Comparison of ENCODE assay signal across 8 cellular contexts in the genomic region with DNA sequence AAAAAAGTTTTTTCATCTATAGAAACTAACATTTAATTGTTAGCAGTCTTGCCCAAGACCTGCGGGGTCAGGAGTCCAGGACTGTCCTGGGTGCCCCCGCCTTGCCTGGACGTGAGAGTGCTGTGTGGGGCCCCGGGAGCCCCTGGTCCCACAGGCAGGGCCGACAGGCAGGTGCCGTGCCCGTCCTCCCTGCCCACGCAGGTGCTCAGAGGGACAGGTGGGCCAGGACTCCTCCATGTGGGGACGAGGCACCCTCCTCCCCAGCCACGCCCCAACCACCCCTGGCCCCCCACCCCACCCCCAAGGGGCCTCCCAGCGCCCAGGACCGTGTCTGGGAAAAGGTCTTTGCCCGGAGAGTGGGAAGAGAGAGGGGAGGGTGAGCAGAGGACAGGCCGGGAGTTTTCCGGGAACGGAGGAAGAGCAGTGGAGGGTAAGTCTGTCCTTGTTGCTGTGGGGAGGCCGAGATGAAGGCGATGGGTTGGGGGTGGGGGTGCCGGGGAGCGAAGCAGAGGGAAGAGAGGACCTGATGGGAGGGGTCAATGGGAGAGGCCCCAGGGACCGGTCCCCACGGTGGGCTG. TPM values are rescaled to one million over a fixed set of nuclear protein-coding genes. Genes with fewer than 3 reads are reported as not detected.
A peak's percentile ranks its signal among the peaks of the same experiment; 100 is the strongest.
DNase-seq lines count a peak whose midpoint lies in the region; ATAC-seq, FAIRE-seq and TF ChIP-seq lines count a peak whose summit lies in the region.

No MANE protein-coding gene starts in this region.

- TF ChIP-seq POLR2A in vagina (IDR thresholded peaks at IDR 0.05) = no peak

- H3K36me3 ChIP-seq in lung (ENCODE audit: control insufficient read depth in 2 of 2, insufficient read depth in 2 of 2, low read length in 2 of 2) (no peaks in the 10 kb centered on the region), vagina (no peaks in the 10 kb centered on the region)

- H3K9me3 ChIP-seq in lung (ENCODE audit: control insufficient read depth in 2 of 2, insufficient read depth in 1 of 2, low read length in 1 of 2) = no peaks in the 10 kb centered on the region
- H3K9me3 ChIP-seq in vagina = no peaks in the 10 kb centered on the region

- H3K27ac ChIP-seq in lung (ENCODE audit: low read depth in 1 of 2, low read length in 1 of 2) = peak overlapping the region; percentile 88 to 90
- peak overlapping the region; percentile 69 for H3K27ac ChIP-seq in vagina

- TF ChIP-seq CTCF in brain (conservative IDR thresholded peaks at IDR 0.05) (no peak), lung (IDR thresholded peaks at IDR 0.05; ENCODE audit: control extremely low read depth, extremely low read depth) (no peak), vagina (IDR thresholded peaks at IDR 0.05) (no peak)

- no peaks in the 10 kb centered on the region for H3K27me3 ChIP-seq in lung (ENCODE audit: control insufficient read depth, insufficient read depth)
- H3K27me3 ChIP-seq in vagina = no peaks in the 10 kb centered on the region

- H3K4me1 ChIP-seq in lung (ENCODE audit: control insufficient read depth in 2 of 2, insufficient read depth in 2 of 2, low read length in 2 of 2) = peaks cover 2 to 8% of the 10 kb centered on the region in 2 donors
- H3K4me1 ChIP-seq in vagina = peaks cover 57% of the 10 kb centered on the region

- H3K4me1 Mint-ChIP-seq in activated naive CD4-positive, alpha-beta T cell treated with anti-CD3 and anti-CD28 coated beads, Interleukin-2, amount 50 U/mL, for 24 hours = peaks cover 4% of the 10 kb centered on the region
- H3K4me1 Mint-ChIP-seq in brain = peaks cover 21% of the 10 kb centered on the region

- H3K27ac Mint-ChIP-seq in activated naive CD4-positive, alpha-beta T cell treated with anti-CD3 and anti-CD28 coated beads, Interleukin-2, amount 50 U/mL, for 24 hours = no peak overlapping the region
- peak overlapping the region; percentile 67 to 96 (median 91) for H3K27ac Mint-ChIP-seq in brain

- ATAC-seq in lung (ENCODE audit: insufficient read depth, low FRiP score) = no peak
- ATAC-seq in HG03095 (IDR thresholded peaks at IDR 0.05; ENCODE audit: unreplicated experiment) = no peak

- no peaks in the 10 kb centered on the region for H3K27me3 Mint-ChIP-seq in activated naive CD4-positive, alpha-beta T cell treated with anti-CD3 and anti-CD28 coated beads, Interleukin-2, amount 50 U/mL, for 24 hours
- H3K27me3 Mint-ChIP-seq in brain = peaks cover 3% of the 10 kb centered on the region

- H3K36me3 Mint-ChIP-seq in activated naive CD4-positive, alpha-beta T cell treated with anti-CD3 and anti-CD28 coated beads, Interleukin-2, amount 50 U/mL, for 24 hours = no peaks in the 10 kb centered on the region
- no peaks in the 10 kb centered on the region for H3K36me3 Mint-ChIP-seq in brain

- H3K9me3 Mint-ChIP-seq in activated naive CD4-positive, alpha-beta T cell treated with anti-CD3 and anti-CD28 coated beads, Interleukin-2, amount 50 U/mL, for 24 hours = no peaks in the 10 kb centered on the region
- peaks cover 0 to 3% (median 0%) of the 10 kb centered on the region in 5 experiments for H3K9me3 Mint-ChIP-seq in brain

- peak overlapping the region; percentile 81 for H3K4me3 Mint-ChIP-seq in activated naive CD4-positive, alpha-beta T cell treated with anti-CD3 and anti-CD28 coated beads, Interleukin-2, amount 50 U/mL, for 24 hours
- H3K4me3 Mint-ChIP-seq in brain = peak overlapping the region; percentile 84 to 90 (median 88)

- H3K4me3 ChIP-seq in lung (peak overlapping the region; percentile 64), vagina (peak overlapping the region; percentile 54 to 62)

- FAIRE-seq in GM19239 (lab: Jason Lieb, UNC) = no peak

- 14 to 16% methylated on average over 19 to 22 of the region's 22 CpGs for WGBS in lung, 2 donors

- DNase-seq in activated naive CD4-positive, alpha-beta T cell (lab: John Stamatoyannopoulos, UW) = no peak
- no peak for DNase-seq in lung (ENCODE audit: low spot score)
- no peak for DNase-seq in vagina (ENCODE audit: extremely low spot score in 2 of 2)
- no peak for DNase-seq in HuH-7.5 (ENCODE audit: low spot score)
- DNase-seq in GM19239 (ENCODE audit: insufficient read length, low spot score) = no peak

- intact Hi-C loops in vagina (cut with DNase I) = no loop called here

RNA-seq across cellular contexts. Expression of gene LCN12, which starts 2.7 kb away (rescaled TPM):
- polyA plus RNA-seq in brain (ENCODE audit: insufficient read depth, low read depth, low replicate concordance) (1.8 TPM), lung (1 to 10 TPM in 1 of 2 donors, under 1 TPM in 1; 0.35 to 2.4 TPM)
- total RNA-seq in lung (1 to 10 TPM; 4.1 to 6.3 TPM), vagina (not detected)

RNA-seq across cellular contexts. Expression of gene C8G, which starts 4.3 kb away (rescaled TPM):
- polyA plus RNA-seq in brain (ENCODE audit: insufficient read depth, low read depth, low replicate concordance) = not detected
- 1 to 10 TPM in 1 of 2 donors, not detected in 1; 2.1 TPM for total RNA-seq in lung
- 1 to 10 TPM in 1 of 2 donors, under 1 TPM in 1; 0.90 to 1.4 TPM for polyA plus RNA-seq in lung
- not detected for total RNA-seq in vagina

RNA-seq across cellular contexts. Expression of gene FBXW5, which starts 4.8 kb away (rescaled TPM):
- polyA plus RNA-seq in brain (ENCODE audit: insufficient read depth, low read depth, low replicate concordance) (95.0 TPM), lung (100 to 1,000 TPM in 1 of 2 donors, 10 to 100 TPM in 1; 89.1 to 109 TPM)
- total RNA-seq in lung (100 to 1,000 TPM in 1 of 2 donors, 10 to 100 TPM in 1; 56.6 to 118 TPM), vagina (125 TPM)

RNA-seq across cellular contexts. Expression of gene PTGDS, which starts 28.0 kb away (rescaled TPM):
- polyA plus RNA-seq in brain (ENCODE audit: insufficient read depth, low read depth, low replicate concordance) (2,031 TPM), lung (100 to 1,000 TPM in 1 of 2 donors, 10 to 100 TPM in 1; 19.4 to 158 TPM)
- total RNA-seq in lung (100 to 1,000 TPM in 1 of 2 donors, 10 to 100 TPM in 1; 29.5 to 159 TPM), vagina (301 TPM)

RNA-seq across cellular contexts. Expression of gene LCNL1, which starts 33.5 kb away (rescaled TPM):
- polyA plus RNA-seq in brain (ENCODE audit: insufficient read depth, low read depth, low replicate concordance) (0.15 TPM), lung (1 to 10 TPM in 1 of 2 donors, under 1 TPM in 1; 0.15 to 2.7 TPM)
- total RNA-seq in lung (1 to 10 TPM in 1 of 2 donors, under 1 TPM in 1; 0.28 to 2.5 TPM), vagina (2.0 TPM)
